Comparison of ENCODE assay signal across 16 cellular contexts in the genomic region with DNA sequence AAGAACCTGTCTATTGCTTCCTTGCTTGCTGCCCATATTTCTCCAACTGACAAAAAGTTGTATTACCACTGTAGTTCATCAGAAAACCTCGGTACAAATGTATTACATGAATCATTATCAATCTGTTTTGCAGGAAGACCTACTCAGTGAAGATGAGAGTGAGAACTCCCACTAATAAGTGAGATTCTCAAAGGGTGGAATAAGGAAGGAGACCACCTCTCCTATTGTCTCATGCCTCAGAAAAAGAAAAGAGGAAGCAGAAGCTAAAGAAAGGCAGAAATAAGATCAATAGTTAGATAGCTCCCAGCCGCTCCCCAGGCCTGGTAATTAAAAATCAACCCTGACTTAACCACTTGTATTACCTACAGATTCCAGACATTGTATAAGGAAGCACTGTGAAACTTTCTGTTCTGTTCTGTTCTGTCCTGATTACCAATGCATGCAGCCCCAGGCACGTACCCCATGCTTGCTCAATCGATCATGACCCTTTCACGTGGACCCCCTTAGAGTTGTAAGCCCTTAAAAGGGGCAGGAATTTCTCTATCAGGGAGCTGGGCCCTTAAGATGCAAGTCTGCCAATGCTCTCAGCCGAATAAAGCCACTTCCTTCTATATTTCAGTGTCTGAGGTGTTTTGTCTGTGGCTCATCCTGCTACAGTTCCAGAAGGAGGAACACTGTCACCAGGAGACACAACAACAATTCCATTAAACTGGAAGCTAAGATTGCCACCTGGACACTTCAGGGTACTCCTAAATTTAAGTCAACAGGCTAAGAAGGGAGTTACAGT.
DNase-seq lines count a peak whose midpoint lies in the region; ATAC-seq, FAIRE-seq and TF ChIP-seq lines count a peak whose summit lies in the region.
"Had no signal": no experiment of that assay in that cellular context is flagged by ENCODE, and none has a peak within 500 bp of the region (broad histone marks: within the 10 kb centered on the region; RNA-seq: fewer than 3 reads in every experiment).

No MANE protein-coding gene starts in this region.

- BruUV-seq in HepG2 (replicated peaks; lab: Mats Ljungman, UMichigan) (no TSS peak), K562 (replicated peaks; lab: Mats Ljungman, UMichigan) (no TSS peak)

- in situ Hi-C loops in HepG2 (cut with HindIII; ENCODE audit: extremely low pct_ligation_motif_present, low pct_unique_long_range_greater_than_20kb) = no loop called here
- in situ Hi-C loops in K562 (cut with MboI) = no loop called here

- no peak overlapping the region for H3K9ac ChIP-seq in HepG2 (ENCODE audit: insufficient read depth, low read depth, low read length)
- no peak overlapping the region for H3K9ac ChIP-seq in K562 (ENCODE audit: insufficient read depth in 1 of 2, low read depth in 2 of 2, low read length in 2 of 2)
- H3K9ac ChIP-seq: GM23248 had no signal

- TF ChIP-seq POLR2A in HepG2 (IDR thresholded peaks at IDR 0.05; ENCODE audit: insufficient read depth in 1 of 2, low read depth in 2 of 2, low read length in 2 of 2) (no peak), right lobe of liver (IDR thresholded peaks at IDR 0.05) (no peak), K562 (conservative IDR thresholded peaks at IDR 0.05) (no peak)

- no peaks in the 10 kb centered on the region for H4K20me1 ChIP-seq in HepG2 (ENCODE audit: insufficient read depth, low read length)
- H4K20me1 ChIP-seq in K562 (replicated peaks; ENCODE audit: control insufficient read depth, insufficient read depth, low read length) = no peaks in the 10 kb centered on the region

- no peak for TF ChIP-seq EP300 in HepG2 (IDR thresholded peaks at IDR 0.05; ENCODE audit: low read depth in 2 of 2, low read length in 2 of 2)
- no peak for TF ChIP-seq EP300 in HepG2 (CRISPR knock-in tag; IDR thresholded peaks at IDR 0.05; ENCODE audit: borderline replicate concordance)
- no peak for TF ChIP-seq EP300 in K562 (IDR thresholded peaks at IDR 0.05; ENCODE audit: low read length)

- WGBS in HepG2 (ENCODE audit: low lambda C conversion rate) = 9% methylated on average over 6 of the region's 6 CpGs
- 65% methylated on average over 6 of the region's 6 CpGs for WGBS in right lobe of liver (ENCODE audit: insufficient coverage, low coverage, low lambda C conversion rate, missing lambda C conversion rate)
- WGBS in K562 (ENCODE audit: insufficient coverage, low coverage, missing lambda C conversion rate) = 19% methylated on average over 6 of the region's 6 CpGs

- H3K27ac ChIP-seq in HepG2 (ENCODE audit: extremely low read length, insufficient read depth, low read length) = no peak overlapping the region
- no peak overlapping the region for H3K27ac ChIP-seq in right lobe of liver
- no peak overlapping the region for H3K27ac ChIP-seq in K562 (ENCODE audit: extremely low read depth, low read depth, low read length)
- no peak overlapping the region for H3K27ac ChIP-seq in CD4-positive, alpha-beta memory T cell (ENCODE audit: low read depth, low read length)
- H3K27ac ChIP-seq: GM23248 had no signal

- H3K79me2 ChIP-seq in HepG2 (ENCODE audit: insufficient read depth, low read length) = no peaks in the 10 kb centered on the region
- no peaks in the 10 kb centered on the region for H3K79me2 ChIP-seq in K562 (ENCODE audit: control insufficient read depth, insufficient read depth, low read length)

- no peak overlapping the region for H3K27ac Mint-ChIP-seq in CD4-positive, alpha-beta memory T cell
- H3K27ac Mint-ChIP-seq: B cell; CD4-positive, alpha-beta T cell had no signal

- H3K4me2 ChIP-seq in HepG2 (ENCODE audit: low read depth, low read length) (no peak overlapping the region), K562 (ENCODE audit: insufficient read depth, low read length) (no peak overlapping the region)

- H3K27me3 Mint-ChIP-seq in CD4-positive, alpha-beta memory T cell = no peaks in the 10 kb centered on the region
- H3K27me3 Mint-ChIP-seq: B cell; CD4-positive, alpha-beta T cell had no signal

- H3K36me3 Mint-ChIP-seq in CD4-positive, alpha-beta memory T cell = peaks cover 0 to 2% of the 10 kb centered on the region in 2 donors

- no peak for TF ChIP-seq CTCF in HepG2 (CRISPR knock-in tag; IDR thresholded peaks at IDR 0.05)
- no peak for TF ChIP-seq CTCF in right lobe of liver (IDR thresholded peaks at IDR 0.05)
- no peak for TF ChIP-seq CTCF in K562 (IDR thresholded peaks at IDR 0.05 in 2 of 3, conservative IDR thresholded peaks at IDR 0.05 in 1 of 3; ENCODE audit: insufficient read depth in 2 of 3, low read depth in 1 of 3, low read length in 3 of 3)

- FAIRE-seq in HepG2 (lab: Jason Lieb, UNC) (no peak), K562 (lab: Jason Lieb, UNC) (no peak)
- FAIRE-seq: A204.1, D721Med, GM12891, H54 had no signal

- H3K36me3 ChIP-seq in HepG2 (replicated peaks in 1 of 2; ENCODE audit: control insufficient read depth in 1 of 2, insufficient read depth in 2 of 2, low read length in 2 of 2) (no peaks in the 10 kb centered on the region), right lobe of liver (no peaks in the 10 kb centered on the region), K562 (ENCODE audit: control insufficient read depth, insufficient read depth, low read length) (no peaks in the 10 kb centered on the region)
- no peaks in the 10 kb centered on the region for H3K36me3 ChIP-seq in CD4-positive, alpha-beta memory T cell (ENCODE audit: insufficient read depth, low read length)

- no peak overlapping the region for H2AFZ ChIP-seq in HepG2 (ENCODE audit: low read length)
- no peak overlapping the region for H2AFZ ChIP-seq in K562 (ENCODE audit: low read depth, low read length)
- H2AFZ ChIP-seq: GM23248 had no signal

- H3K4me3 Mint-ChIP-seq in CD4-positive, alpha-beta memory T cell = no peak overlapping the region
- H3K4me3 Mint-ChIP-seq: B cell; CD4-positive, alpha-beta T cell had no signal

- H3K27me3 ChIP-seq in HepG2 (ENCODE audit: control insufficient read depth in 1 of 2, insufficient read depth in 2 of 2, low read length in 2 of 2) (no peaks in the 10 kb centered on the region), right lobe of liver (no peaks in the 10 kb centered on the region), K562 (ENCODE audit: control insufficient read depth in 2 of 2, insufficient read depth in 2 of 2, low read length in 2 of 2) (no peaks in the 10 kb centered on the region)
- no peaks in the 10 kb centered on the region for H3K27me3 ChIP-seq in CD4-positive, alpha-beta memory T cell (ENCODE audit: insufficient read depth, low read length)

- peaks cover 2 to 43% (median 29%) of the 10 kb centered on the region in 8 donors for H3K9me3 Mint-ChIP-seq in CD4-positive, alpha-beta memory T cell

- CTCF ChIA-PET in HepG2 (lab: Yijun Ruan, JAX; ENCODE audit: low intra/inter-chr PET ratio, low total read pairs) = no interaction called here
- CTCF ChIA-PET in K562 (lab: Yijun Ruan, JAX; ENCODE audit: low intra/inter-chr PET ratio) = no interaction called here
- CTCF ChIA-PET in CD4-positive, alpha-beta memory T cell (lab: Charles Lee; ENCODE audit: partially characterized antibody) = no interaction called here

- H3K4me1 Mint-ChIP-seq in CD4-positive, alpha-beta memory T cell = no peaks in the 10 kb centered on the region
- H3K4me1 Mint-ChIP-seq: B cell had no signal

- POLR2A ChIA-PET in HepG2 (lab: Yijun Ruan, JAX) (no interaction called here), K562 (lab: Yijun Ruan, JAX) (no interaction called here)
- POLR2A ChIA-PET in CD4-positive, alpha-beta memory T cell (lab: Charles Lee; ENCODE audit: partially characterized antibody) = interaction anchor here (0.7 kb wide), 1 partner anchor 232 kb away, joined by 3 read pairs; no protein-coding TSS in a partner anchor

- DNase-seq in HepG2 (ENCODE audit: low spot score) (no peak), right lobe of liver (no peak), NAMALWA (ENCODE audit: low spot score) (peak; percentile 4), K562 (ENCODE audit: extremely low read depth in 1 of 4, low spot score in 3 of 4) (no peak), islet precursor cell (no peak), GF-D8 (lab: John Stamatoyannopoulos, UW) (no peak)
- DNase-seq in CD4-positive, alpha-beta memory T cell = no peak
- DNase-seq: C1 segment of cervical spinal cord; CD4-positive, alpha-beta T cell; DMS79; GM23248 had no signal

- H3K9me3 ChIP-seq in HepG2 (ENCODE audit: low read length) (peaks cover 42% of the 10 kb centered on the region), right lobe of liver (no peaks in the 10 kb centered on the region), K562 (replicated peaks; ENCODE audit: control insufficient read depth, insufficient read depth, low read depth, low read length) (peaks cover 7% of the 10 kb centered on the region; the same call in 1 of the 2 replicates)
- H3K9me3 ChIP-seq in CD4-positive, alpha-beta memory T cell (ENCODE audit: control insufficient read depth in 1 of 2, low read length in 2 of 2) = peaks cover 0 to 6% of the 10 kb centered on the region in 2 donors

- TF ChIP-seq RAD21 in HepG2 (CRISPR knock-in tag; IDR thresholded peaks at IDR 0.05) (no peak), K562 (CRISPR knock-in tag; conservative IDR thresholded peaks at IDR 0.05 in 1 of 2, IDR thresholded peaks at IDR 0.05 in 1 of 2) (no peak)

- intact Hi-C loops in HepG2 (cut with micrococcal nuclease; ENCODE audit: unreplicated experiment) = loop anchor here (10.0 kb wide), 1 partner anchor 210 kb away; no protein-coding TSS in a partner anchor
- intact Hi-C loops in right lobe of liver (cut with DNase I) = no loop called here
- intact Hi-C loops in K562 (cut with micrococcal nuclease) = no loop called here
- intact Hi-C loops in CD4-positive, alpha-beta memory T cell (cut with micrococcal nuclease) = no loop called here

- no peaks in the 10 kb centered on the region for H3K9me1 ChIP-seq in K562 (ENCODE audit: control insufficient read depth, insufficient read depth, low read length)

- peaks cover 11% of the 10 kb centered on the region for H3K4me1 ChIP-seq in HepG2 (ENCODE audit: insufficient read depth, low read length)
- no peaks in the 10 kb centered on the region for H3K4me1 ChIP-seq in right lobe of liver
- H3K4me1 ChIP-seq in K562 (replicated peaks in 1 of 2; ENCODE audit: control insufficient read depth in 2 of 2, insufficient read depth in 2 of 2, low read length in 2 of 2) = no peaks in the 10 kb centered on the region
- H3K4me1 ChIP-seq in CD4-positive, alpha-beta memory T cell (ENCODE audit: insufficient read depth, low read length) = no peaks in the 10 kb centered on the region

- H3K4me3 ChIP-seq in HepG2 (replicated peaks in 1 of 3; ENCODE audit: insufficient read depth in 1 of 3, low read depth in 2 of 3, low read length in 3 of 3) (no peak overlapping the region), right lobe of liver (no peak overlapping the region), K562 (no peak overlapping the region)
- no peak overlapping the region for H3K4me3 ChIP-seq in CD4-positive, alpha-beta memory T cell (ENCODE audit: low read length in 2 of 2)
- H3K4me3 ChIP-seq: GM23248 had no signal

- no peak for ATAC-seq in HepG2
- ATAC-seq in right lobe of liver = no peak
- no peak for ATAC-seq in K562

TF ChIP-seq in HepG2, 621 proteins besides CTCF, POLR2A, EP300 and RAD21:
- TF ChIP-seq ZNF124 (CRISPR knock-in tag; IDR thresholded peaks at IDR 0.05) (peak; percentile 100), ZKSCAN5 (CRISPR knock-in tag; IDR thresholded peaks at IDR 0.05) (no peak)
TF ChIP-seq in HepG2: peak in this region for 1.

TF ChIP-seq in K562, 482 proteins besides CTCF, POLR2A, EP300 and RAD21 (continues in another document):
- peak; percentile 72; the same call in 1 of the 2 replicates for TF ChIP-seq CBX5 (IDR thresholded peaks at IDR 0.05; ENCODE audit: borderline replicate concordance, low read depth)
- peak; percentile 97 for TF ChIP-seq ZNF124 (CRISPR knock-in tag; IDR thresholded peaks at IDR 0.05)
